ENCODE assay signal across 10 cellular contexts in genomic region chr2:127508025-127508620, GRCh38. TPM values are rescaled to one million over a fixed set of nuclear protein-coding genes. Genes with fewer than 3 reads are reported as not detected.
DNase-seq lines count a peak whose midpoint lies in the region; ATAC-seq and TF ChIP-seq lines count a peak whose summit lies in the region.
"Had no signal": no experiment of that assay in that cellular context is flagged by ENCODE, and none has a peak within 500 bp of the region (broad histone marks: within the 10 kb centered on the region; RNA-seq: fewer than 3 reads in every experiment).

No MANE protein-coding gene starts in this region.

- no peak for ATAC-seq in HG03342 (IDR thresholded peaks at IDR 0.05; ENCODE audit: unreplicated experiment)

- H3K27ac ChIP-seq in mammary epithelial cell (ENCODE audit: insufficient read depth, low read depth, low read length): peak overlapping the region; percentile 33
- H3K27ac ChIP-seq in layer of hippocampus (ENCODE audit: low read depth, low read length): peak overlapping the region; percentile 22
- H3K27ac ChIP-seq in thyroid gland: peak overlapping the region; percentile 13 to 59 (median 50)

- DNase-seq in activated T-cell treated with anti-CD3 and anti-CD28 coated beads, Interleukin-2, amount 50 U/mL, for 24 hours: no peak
- DNase-seq in activated T-cell treated with anti-CD3 and anti-CD28 coated beads, Interleukin-2, amount 50 U/mL, for 48 hours: no peak
- DNase-seq in mammary epithelial cell (no peak), thyroid gland (no peak), cortex of kidney (lab: John Stamatoyannopoulos, UW) (no peak), NCI-H510A treated with DMSO at 0.1 percent for 48 hours (lab: John Stamatoyannopoulos, UW) (no peak)
- DNase-seq: activated CD4-positive, alpha-beta T cell treated with anti-CD3 and anti-CD28 coated beads, Interleukin-2, amount 50 U/mL, for 1 hour had no signal

- peaks cover 2% of the 10 kb centered on the region for H4K20me1 ChIP-seq in mammary epithelial cell (ENCODE audit: insufficient read depth, low read length)

- H3K4me3 ChIP-seq in mammary epithelial cell (replicated peaks in 1 of 3; ENCODE audit: insufficient read depth in 1 of 3, low read depth in 2 of 3, low read length in 3 of 3) (no peak overlapping the region), thyroid gland (replicated peaks in 1 of 3) (no peak overlapping the region)
- H3K4me3 ChIP-seq: tibial artery had no signal

- H3K36me3 ChIP-seq in mammary epithelial cell (ENCODE audit: insufficient read depth, low read length) (peaks cover 24% of the 10 kb centered on the region), thyroid gland (peaks cover 20 to 21% of the 10 kb centered on the region in 2 donors)

- H3K79me2 ChIP-seq in mammary epithelial cell (ENCODE audit: insufficient read depth, low read length): peaks cover 93% of the 10 kb centered on the region

- no peak overlapping the region for H3K9ac ChIP-seq in mammary epithelial cell (ENCODE audit: insufficient read depth, low read length)

- peaks cover 75% of the 10 kb centered on the region for H3K4me1 Mint-ChIP-seq in activated T-cell treated with anti-CD3 and anti-CD28 coated beads, Interleukin-2, amount 50 U/mL, for 24 hours (ENCODE audit: low read depth)

- CTCF ChIA-PET in mammary epithelial cell (lab: Charles Lee; ENCODE audit: low non-redundant PET): interaction anchor here (0.6 kb wide), 1 partner anchor 142 kb away, joined by 3 read pairs; no protein-coding TSS in a partner anchor

- H3K4me1 ChIP-seq in mammary epithelial cell (ENCODE audit: insufficient read depth, low read length) (peaks cover 16% of the 10 kb centered on the region), thyroid gland (peaks cover 26 to 31% of the 10 kb centered on the region in 2 donors)

- H3K9me3 Mint-ChIP-seq in activated T-cell treated with anti-CD3 and anti-CD28 coated beads, Interleukin-2, amount 50 U/mL, for 24 hours: no peaks in the 10 kb centered on the region

- H3K27ac Mint-ChIP-seq in activated T-cell treated with anti-CD3 and anti-CD28 coated beads, Interleukin-2, amount 50 U/mL, for 24 hours: peak overlapping the region; percentile 75

- H3K27me3 ChIP-seq in mammary epithelial cell (ENCODE audit: insufficient read depth, low read length) (no peaks in the 10 kb centered on the region), layer of hippocampus (ENCODE audit: control insufficient read depth, insufficient read depth, low read length) (no peaks in the 10 kb centered on the region), thyroid gland (no peaks in the 10 kb centered on the region)
- H3K27me3 ChIP-seq: tibial artery had no signal

- peak overlapping the region; percentile 51 for H3K4me2 ChIP-seq in mammary epithelial cell (ENCODE audit: insufficient read depth, low read depth, low read length)

- TF ChIP-seq POLR2A in thyroid gland (IDR thresholded peaks at IDR 0.05): no peak

- H3K9me3 ChIP-seq in mammary epithelial cell (replicated peaks; ENCODE audit: insufficient read depth, low read length): no peaks in the 10 kb centered on the region
- H3K9me3 ChIP-seq in thyroid gland: no peaks in the 10 kb centered on the region
- H3K9me3 ChIP-seq: tibial artery had no signal

- BruUV-seq in mammary epithelial cell (replicated peaks; lab: Mats Ljungman, UMichigan): no TSS peak

- WGBS in mammary epithelial cell (ENCODE audit: low coverage, missing lambda C conversion rate): 90% methylated on average over 4 of the region's 4 CpGs
- WGBS in thyroid gland, 2 donors: 81 to 86% methylated on average over 4 of the region's 4 CpGs

- in situ Hi-C loops in mammary epithelial cell (cut with MboI; ENCODE audit: low sequenced_read_pairs in 2 of 2): no loop called here

- no peaks in the 10 kb centered on the region for H3K27me3 Mint-ChIP-seq in activated T-cell treated with anti-CD3 and anti-CD28 coated beads, Interleukin-2, amount 50 U/mL, for 24 hours

- TF ChIP-seq CTCF in mammary epithelial cell (conservative IDR thresholded peaks at IDR 0.05 in 1 of 2, IDR thresholded peaks at IDR 0.05 in 1 of 2; ENCODE audit: extremely low read depth in 1 of 2, insufficient read depth in 1 of 2, low read depth in 1 of 2, low read length in 2 of 2) (no peak), thyroid gland (IDR thresholded peaks at IDR 0.05) (no peak)

- H2AFZ ChIP-seq in mammary epithelial cell (ENCODE audit: low read depth, low read length): no peak overlapping the region

- intact Hi-C loops in mammary epithelial cell (cut with micrococcal nuclease) (loop anchor here (1.0 to 5.0 kb wide), 3 partner anchors 18 to 304 kb away; partner anchors contain the start of genes GPR17, IWS1 and WDR33), thyroid gland (cut with DNase I) (no loop called here)

- peaks cover 89% of the 10 kb centered on the region for H3K36me3 Mint-ChIP-seq in activated T-cell treated with anti-CD3 and anti-CD28 coated beads, Interleukin-2, amount 50 U/mL, for 24 hours (ENCODE audit: low read depth)

- H3K4me3 Mint-ChIP-seq in activated T-cell treated with anti-CD3 and anti-CD28 coated beads, Interleukin-2, amount 50 U/mL, for 24 hours: no peak overlapping the region

- dilution Hi-C loops in mammary epithelial cell (cut with HindIII; ENCODE audit: low sequenced_read_pairs): no loop called here

RNA-seq across cellular contexts. Expression of gene IWS1, which starts 18.2 kb away (rescaled TPM):
- total RNA-seq in mammary epithelial cell (10 to 100 TPM; 24.7 to 52.5 TPM), thyroid gland (10 to 100 TPM; 33.8 to 70.4 (median 42.1) TPM)
- 30.9 TPM for polyA plus RNA-seq in mammary epithelial cell
- polyA minus RNA-seq in mammary epithelial cell: 74.0 TPM

RNA-seq across cellular contexts. Expression of gene MYO7B, which starts 27.4 kb away (rescaled TPM):
- total RNA-seq in mammary epithelial cell: not detected
- not detected for polyA plus RNA-seq in mammary epithelial cell
- not detected for polyA minus RNA-seq in mammary epithelial cell
- total RNA-seq in thyroid gland: under 1 TPM in 1 of 4 donors, not detected in 3; 0.56 TPM
